Comparison of ENCODE assay signal across 14 cellular contexts in the genomic region with DNA sequence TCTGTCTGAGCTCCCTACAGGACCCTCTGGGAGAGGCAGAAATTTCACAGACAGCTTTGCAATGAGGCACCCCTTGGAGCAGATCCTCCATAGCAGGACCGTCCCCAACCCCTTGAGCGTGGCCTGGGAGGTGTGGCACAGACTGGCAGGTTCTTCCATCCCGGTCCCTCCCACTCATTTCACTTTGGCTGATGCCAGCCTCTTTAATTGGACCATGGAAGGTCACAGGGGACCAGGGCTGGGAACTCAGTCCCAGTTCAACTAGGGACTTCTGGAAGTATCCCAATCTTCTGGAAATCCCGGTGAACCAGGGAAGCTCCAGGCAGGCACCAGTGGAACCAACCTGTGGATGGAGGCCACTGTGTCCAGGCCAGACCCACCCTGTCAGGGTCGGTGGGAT.
DNase-seq lines count a peak whose midpoint lies in the region; ATAC-seq, FAIRE-seq and TF ChIP-seq lines count a peak whose summit lies in the region.
"Had no signal": no experiment of that assay in that cellular context is flagged by ENCODE, and none has a peak within 500 bp of the region (broad histone marks: within the 10 kb centered on the region; RNA-seq: fewer than 3 reads in every experiment).

No MANE protein-coding gene starts in this region.

- H2AFZ ChIP-seq in endothelial cell of umbilical vein (ENCODE audit: low read depth, low read length): peak overlapping the region; percentile 30

- H3K4me1 ChIP-seq in endothelial cell of umbilical vein (ENCODE audit: control insufficient read depth, extremely low read depth, insufficient read depth, low read length) (peaks cover 34% of the 10 kb centered on the region), mucosa of rectum (ENCODE audit: control insufficient read depth in 2 of 2, insufficient read depth in 2 of 2, low read length in 2 of 2) (peaks cover 11 to 21% of the 10 kb centered on the region in 2 donors)

- H4K20me1 ChIP-seq in endothelial cell of umbilical vein (replicated peaks; ENCODE audit: control insufficient read depth, extremely low read depth, insufficient read depth, low read length): no peaks in the 10 kb centered on the region

- TF ChIP-seq CTCF in endothelial cell of umbilical vein (IDR thresholded peaks at IDR 0.05; ENCODE audit: extremely low read depth in 1 of 2, insufficient read depth in 1 of 2, low read depth in 1 of 2, low read length in 2 of 2): no peak

- POLR2A ChIA-PET in endothelial cell of umbilical vein (lab: Charles Lee): interaction anchor here (0.7 kb wide), 1 partner anchor 21 kb away, joined by 3 read pairs; no protein-coding TSS in a partner anchor

- no peak for TF ChIP-seq POLR2A in endothelial cell of umbilical vein (IDR thresholded peaks at IDR 0.05; ENCODE audit: low read depth, low read length)

- no peak overlapping the region for H3K4me3 ChIP-seq in endothelial cell of umbilical vein (replicated peaks in 1 of 3; ENCODE audit: insufficient read depth in 1 of 3, low read depth in 1 of 3, low read length in 3 of 3)
- H3K4me3 ChIP-seq in mucosa of rectum (ENCODE audit: low read length in 2 of 2): no peak overlapping the region

- no peak overlapping the region for H3K4me3 Mint-ChIP-seq in stimulated activated effector memory CD8-positive, alpha-beta T cell treated with anti-CD3 and anti-CD28 coated beads, Interleukin-12 subunit alpha, Interleukin-12 subunit beta, amount 100 ng/mL, for 72 hours
- H3K4me3 Mint-ChIP-seq: activated naive CD8-positive, alpha-beta T cell treated with anti-CD3 and anti-CD28 coated beads for 36 hours; WTC11 had no signal

- H3K27ac Mint-ChIP-seq in stimulated activated effector memory CD8-positive, alpha-beta T cell treated with anti-CD3 and anti-CD28 coated beads, Interleukin-12 subunit alpha, Interleukin-12 subunit beta, amount 100 ng/mL, for 72 hours: peak overlapping the region; percentile 34
- H3K27ac Mint-ChIP-seq: activated naive CD8-positive, alpha-beta T cell treated with anti-CD3 and anti-CD28 coated beads for 36 hours; progenitor cell of endocrine pancreas; WTC11 had no signal

- H3K4me2 ChIP-seq in endothelial cell of umbilical vein (ENCODE audit: insufficient read depth, low read length): peak overlapping the region; percentile 23

- no peaks in the 10 kb centered on the region for H3K9me1 ChIP-seq in endothelial cell of umbilical vein (replicated peaks; ENCODE audit: control insufficient read depth, extremely low read depth, insufficient read depth, low read length)

- peak overlapping the region; percentile 27 for H3K9ac ChIP-seq in endothelial cell of umbilical vein (replicated peaks; ENCODE audit: extremely low read depth, insufficient read depth, low read length)
- peak overlapping the region in 1 of 2 donors; percentile 36 for H3K9ac ChIP-seq in mucosa of rectum (ENCODE audit: low read depth in 1 of 2, low read length in 2 of 2)

- CTCF ChIA-PET in endothelial cell of umbilical vein (lab: Charles Lee): interaction anchor here (1.8 kb wide), 1 partner anchor 22 kb away, joined by 6 read pairs; no protein-coding TSS in a partner anchor

- DNase-seq in M059J (ENCODE audit: low read depth) (peak; percentile 45), endothelial cell of umbilical vein (ENCODE audit: low read depth, low spot score) (no peak), posterior vena cava (ENCODE audit: low spot score) (no peak), inferior parietal cortex (ENCODE audit: extremely low spot score) (no peak)
- DNase-seq in stimulated activated effector memory CD8-positive, alpha-beta T cell treated with anti-CD3 and anti-CD28 coated beads, Interleukin-12 subunit alpha, Interleukin-12 subunit beta, amount 100 ng/mL, for 72 hours (ENCODE audit: low spot score in 2 of 2): no peak
- DNase-seq in activated CD8-positive, alpha-beta memory T cell treated with anti-CD3 and anti-CD28 coated beads for 24 hours: no peak
- DNase-seq: activated naive CD8-positive, alpha-beta T cell treated with anti-CD3 and anti-CD28 coated beads for 36 hours; COR-L47; GDM1; stimulated activated CD4-positive, alpha-beta T cell treated with anti-CD3 and anti-CD28 coated beads, Interleukin-4, amount 100 ng/mL, for 24 hours had no signal

- H3K4me1 Mint-ChIP-seq in stimulated activated effector memory CD8-positive, alpha-beta T cell treated with anti-CD3 and anti-CD28 coated beads, Interleukin-12 subunit alpha, Interleukin-12 subunit beta, amount 100 ng/mL, for 72 hours: no peaks in the 10 kb centered on the region
- H3K4me1 Mint-ChIP-seq: activated naive CD8-positive, alpha-beta T cell treated with anti-CD3 and anti-CD28 coated beads for 36 hours had no signal

- H3K36me3 ChIP-seq in endothelial cell of umbilical vein (ENCODE audit: control insufficient read depth in 2 of 2, extremely low read depth in 1 of 2, insufficient read depth in 2 of 2, low read length in 2 of 2) (peaks cover 0 to 2% of the 10 kb centered on the region in 2 experiments), mucosa of rectum (ENCODE audit: control insufficient read depth in 2 of 2, insufficient read depth in 2 of 2, low read length in 2 of 2) (no peaks in the 10 kb centered on the region)

- intact Hi-C loops in endothelial cell of umbilical vein (cut with micrococcal nuclease): no loop called here
- intact Hi-C loops in posterior vena cava (cut with DNase I): loop anchor here in 1 of 2 donors (5.0 kb wide), 1 partner anchor 84 kb away; a partner anchor contains a TSS

- no peaks in the 10 kb centered on the region for H3K79me2 ChIP-seq in endothelial cell of umbilical vein (ENCODE audit: control insufficient read depth, insufficient read depth, low read length)

- H3K9me3 ChIP-seq in endothelial cell of umbilical vein (replicated peaks; ENCODE audit: control insufficient read depth, insufficient read depth, low read length) (no peaks in the 10 kb centered on the region), mucosa of rectum (ENCODE audit: control insufficient read depth in 2 of 2, low read length in 2 of 2) (no peaks in the 10 kb centered on the region)

- no TSS peak for BruUV-seq in endothelial cell of umbilical vein (replicated peaks; lab: Mats Ljungman, UMichigan)

- H3K9me3 Mint-ChIP-seq in stimulated activated effector memory CD8-positive, alpha-beta T cell treated with anti-CD3 and anti-CD28 coated beads, Interleukin-12 subunit alpha, Interleukin-12 subunit beta, amount 100 ng/mL, for 72 hours: no peaks in the 10 kb centered on the region
- H3K9me3 Mint-ChIP-seq: activated naive CD8-positive, alpha-beta T cell treated with anti-CD3 and anti-CD28 coated beads for 36 hours; WTC11 had no signal

- H3K27ac ChIP-seq in endothelial cell of umbilical vein (ENCODE audit: insufficient read depth, low read depth, low read length) (peak overlapping the region; percentile 59), mucosa of rectum (ENCODE audit: low read depth in 2 of 2, low read length in 2 of 2) (peak overlapping the region; percentile 85 to 86)

- dilution Hi-C loops in endothelial cell of umbilical vein (cut with MboI; ENCODE audit: extremely low pct_ligation_motif_present, low sequenced_read_pairs): no loop called here

- no peak for FAIRE-seq in endothelial cell of umbilical vein (lab: Jason Lieb, UNC)

- ATAC-seq in stimulated activated effector memory CD8-positive, alpha-beta T cell treated with anti-CD3 and anti-CD28 coated beads, Interleukin-12 subunit alpha, Interleukin-12 subunit beta, amount 100 ng/mL, for 72 hours: no peak
- no peak for ATAC-seq in HG03045 (IDR thresholded peaks at IDR 0.05; ENCODE audit: unreplicated experiment)
- ATAC-seq: WTC11 had no signal

- no peaks in the 10 kb centered on the region for H3K27me3 ChIP-seq in endothelial cell of umbilical vein (ENCODE audit: control insufficient read depth in 2 of 2, insufficient read depth in 2 of 2, low read length in 2 of 2)
- H3K27me3 ChIP-seq in mucosa of rectum (ENCODE audit: control insufficient read depth in 2 of 2, insufficient read depth in 2 of 2, low read length in 2 of 2): no peaks in the 10 kb centered on the region

- no peaks in the 10 kb centered on the region for H3K36me3 Mint-ChIP-seq in stimulated activated effector memory CD8-positive, alpha-beta T cell treated with anti-CD3 and anti-CD28 coated beads, Interleukin-12 subunit alpha, Interleukin-12 subunit beta, amount 100 ng/mL, for 72 hours
- H3K36me3 Mint-ChIP-seq: activated naive CD8-positive, alpha-beta T cell treated with anti-CD3 and anti-CD28 coated beads for 36 hours; WTC11 had no signal

TF ChIP-seq in endothelial cell of umbilical vein, 7 proteins besides CTCF, POLR2A, EP300 and RAD21:
- TF ChIP-seq, protein P1, sequence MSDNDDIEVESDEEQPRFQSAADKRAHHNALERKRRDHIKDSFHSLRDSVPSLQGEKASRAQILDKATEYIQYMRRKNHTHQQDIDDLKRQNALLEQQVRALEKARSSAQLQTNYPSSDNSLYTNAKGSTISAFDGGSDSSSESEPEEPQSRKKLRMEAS (IDR thresholded peaks at IDR 0.05; ENCODE audit: insufficient read depth, insufficient read length): no peak
- TF ChIP-seq FOS (IDR thresholded peaks at IDR 0.05; ENCODE audit: borderline replicate concordance, insufficient read depth, low read length) (no peak), EZH2 (IDR thresholded peaks at IDR 0.05; ENCODE audit: borderline replicate concordance, low read depth, low read length, severe bottlenecking) (no peak), GATA2 (IDR thresholded peaks at IDR 0.05; ENCODE audit: insufficient read depth, insufficient read length, low read depth, low read length) (no peak), MYC (IDR thresholded peaks at IDR 0.05; ENCODE audit: low read depth, low read length) (no peak), POLR2AphosphoS5 (IDR thresholded peaks at IDR 0.05; ENCODE audit: insufficient read depth, low read depth, low read length) (no peak)
TF ChIP-seq in endothelial cell of umbilical vein: peak in this region for 0.
